20 cellular contexts compared by ENCODE assay signal in the genomic region with DNA sequence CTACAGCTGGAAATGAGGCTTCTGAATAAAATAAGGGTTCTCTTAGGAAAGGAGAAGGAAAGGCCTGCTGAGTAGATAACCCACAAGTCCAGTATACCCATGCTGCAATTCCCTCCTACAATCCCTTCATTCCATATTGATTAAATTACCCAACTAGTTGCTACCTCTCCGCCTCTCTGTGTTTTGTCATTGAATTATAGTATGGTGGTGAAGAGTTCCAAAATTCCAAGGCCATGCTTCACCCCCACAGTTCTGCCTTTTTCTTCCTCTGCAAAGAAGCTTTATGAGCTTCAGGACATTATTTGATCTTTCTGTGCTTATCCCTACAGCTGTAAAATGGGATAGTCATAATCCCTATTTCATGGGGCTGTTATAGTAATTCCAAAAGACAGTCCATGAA.
DNase-seq lines count a peak whose midpoint lies in the region; FAIRE-seq and TF ChIP-seq lines count a peak whose summit lies in the region.
"Had no signal": no experiment of that assay in that cellular context is flagged by ENCODE, and none has a peak within 500 bp of the region (broad histone marks: within the 10 kb centered on the region; RNA-seq: fewer than 3 reads in every experiment).

No MANE protein-coding gene starts in this region.

- 0 out of 2 replicates have a peak, but pooled peaks cover 13% of the 10 kb centered on the region for H3F3A ChIP-seq in GM23248 (ENCODE audit: insufficient read depth)
- peaks cover 10% of the 10 kb centered on the region for H3F3A ChIP-seq in smooth muscle cell (ENCODE audit: low read depth)

- H3K36me3 ChIP-seq in BLaER1 treated with 17β-estradiol and CSF1 and Interleukin-3, amounts not matched to agents 10 nM and 100 nM, result peaks cover 0 to 4% (median 0%) of the 10 kb centered on the region in 11 experiments; a peak in 1 of 22 replicates
- H3K36me3 ChIP-seq in GM23248 (ENCODE audit: low read depth), result no peaks in the 10 kb centered on the region
- no peaks in the 10 kb centered on the region for H3K36me3 ChIP-seq in smooth muscle cell (ENCODE audit: low read depth)
- no peaks in the 10 kb centered on the region for H3K36me3 ChIP-seq in transverse colon
- H3K36me3 ChIP-seq: SJSA1 had no signal

- TF ChIP-seq POLR2A in GM12892 (IDR thresholded peaks at IDR 0.05; ENCODE audit: low read depth, low read length) (no peak), transverse colon (IDR thresholded peaks at IDR 0.05) (no peak)

- FAIRE-seq in GM12892 (lab: Jason Lieb, UNC), result no peak
- FAIRE-seq: D721Med, GM18507, H54, RCC 7860 had no signal

- H3K27me3 ChIP-seq in BLaER1 treated with 17β-estradiol and CSF1 and Interleukin-3, amounts not matched to agents 10 nM and 100 nM, result no peaks in the 10 kb centered on the region
- H3K27me3 ChIP-seq in GM23248 (replicated peaks; ENCODE audit: insufficient read depth) (no peaks in the 10 kb centered on the region), smooth muscle cell (ENCODE audit: low read depth) (no peaks in the 10 kb centered on the region), transverse colon (no peaks in the 10 kb centered on the region)
- H3K27me3 ChIP-seq: SJSA1 had no signal

- H3K4me3 ChIP-seq in BLaER1 treated with 17β-estradiol and CSF1 and Interleukin-3, amounts not matched to agents 10 nM and 100 nM, result no peak overlapping the region
- H3K4me3 ChIP-seq in GM23248, result no peak overlapping the region
- H3K4me3 ChIP-seq in fibroblast of mammary gland (ENCODE audit: control insufficient read depth, low read depth, low read length), result no peak overlapping the region
- no peak overlapping the region for H3K4me3 ChIP-seq in smooth muscle cell
- no peak overlapping the region for H3K4me3 ChIP-seq in transverse colon
- H3K4me3 ChIP-seq: SJSA1 had no signal

- H4K20me1 ChIP-seq in BLaER1 treated with 17β-estradiol and CSF1 and Interleukin-3, amounts not matched to agents 10 nM and 100 nM, result no peaks in the 10 kb centered on the region
- H4K20me1 ChIP-seq in GM23248 (ENCODE audit: insufficient read depth) (no peaks in the 10 kb centered on the region), smooth muscle cell (ENCODE audit: low read depth) (no peaks in the 10 kb centered on the region)

- 33 to 38% methylated on average over 1 of the region's 1 CpG for WGBS in GM23248 (ENCODE audit: low coverage in 1 of 2, low lambda C conversion rate in 2 of 2, missing lambda C conversion rate in 2 of 2), 2 experiments
- 43% methylated on average over 1 of the region's 1 CpG for WGBS in smooth muscle cell (ENCODE audit: low lambda C conversion rate)
- WGBS in transverse colon (ENCODE audit: low coverage in 1 of 2), 2 donors, result 88 to 100% methylated on average over 1 of the region's 1 CpG

- H3K9ac ChIP-seq in BLaER1 treated with 17β-estradiol and CSF1 and Interleukin-3, amounts not matched to agents 10 nM and 100 nM, result peak overlapping the region in 6 of 11 experiments; percentile 33 to 58 (median 42); a peak in 9 of 22 replicates
- H3K9ac ChIP-seq in GM23248, result no peak overlapping the region
- peak overlapping the region; percentile 61 for H3K9ac ChIP-seq in smooth muscle cell (ENCODE audit: low read depth)

- peak; percentile 71 for DNase-seq in GM23248
- DNase-seq in fibroblast of mammary gland (ENCODE audit: low read depth), result peak; percentile 51
- DNase-seq in smooth muscle cell (lab: John Stamatoyannopoulos, UW; ENCODE audit: unreplicated experiment), result no peak
- no peak for DNase-seq in NCI-H524 treated with DMSO at 0.1 percent for 48 hours (lab: John Stamatoyannopoulos, UW)
- DNase-seq in GM12892 (ENCODE audit: insufficient read length), result no peak
- DNase-seq in transverse colon, result no peak
- no peak for DNase-seq in stimulated activated CD4-positive, alpha-beta T cell treated with anti-CD3 and anti-CD28 coated beads, Interleukin-4, amount 100 ng/mL, for 24 hours
- DNase-seq: DMS53, Karpas-422, NCI-H1105 treated with DMSO at 0.1 percent for 48 hours, NCI-H2029 treated with DMSO at 0.1 percent for 48 hours, NCI-H345, NCI-H524, NCI-H82 had no signal

- in situ Hi-C loops in GM23248 (cut with MboI) (no loop called here), transverse colon (cut with MboI; ENCODE audit: low pct_ligation_motif_present in 1 of 4, low pct_unique_long_range_greater_than_20kb in 1 of 4, low sequenced_read_pairs in 3 of 4) (no loop called here)

- peak overlapping the region; percentile 25; the same call in 1 of the 2 replicates for H2AFZ ChIP-seq in GM23248
- no peak overlapping the region for H2AFZ ChIP-seq in smooth muscle cell (ENCODE audit: low read depth)

- peak overlapping the region; percentile 47 to 76 (median 70); a peak in 21 of 22 replicates for H3K4me2 ChIP-seq in BLaER1 treated with 17β-estradiol and CSF1 and Interleukin-3, amounts not matched to agents 10 nM and 100 nM
- H3K4me2 ChIP-seq in GM23248 (ENCODE audit: unreplicated experiment) (peak overlapping the region; percentile 42), smooth muscle cell (peak overlapping the region; percentile 79)

- H3K79me2 ChIP-seq in GM23248 (ENCODE audit: insufficient read depth) (no peaks in the 10 kb centered on the region), smooth muscle cell (ENCODE audit: low read depth) (no peaks in the 10 kb centered on the region)

- H3K9me2 ChIP-seq in GM23248 (ENCODE audit: insufficient read depth), result no peaks in the 10 kb centered on the region

- TF ChIP-seq EP300 in transverse colon (IDR thresholded peaks at IDR 0.05; ENCODE audit: low read depth), result no peak

- no peak for TF ChIP-seq CTCF in fibroblast of mammary gland (conservative IDR thresholded peaks at IDR 0.05; ENCODE audit: control insufficient read depth, insufficient read depth, low read depth, low read length)
- no peak for TF ChIP-seq CTCF in smooth muscle cell (IDR thresholded peaks at IDR 0.05; ENCODE audit: borderline replicate concordance, insufficient read depth, poor library complexity, severe bottlenecking)
- TF ChIP-seq CTCF in transverse colon (IDR thresholded peaks at IDR 0.05), result no peak

- peaks cover 48 to 76% (median 59%) of the 10 kb centered on the region in 10 experiments for H3K4me1 ChIP-seq in BLaER1 treated with 17β-estradiol and CSF1 and Interleukin-3, amounts not matched to agents 10 nM and 100 nM
- H3K4me1 ChIP-seq in GM23248 (ENCODE audit: insufficient read depth) (peaks cover 26% of the 10 kb centered on the region), smooth muscle cell (ENCODE audit: low read depth) (peaks cover 40% of the 10 kb centered on the region), transverse colon (no peaks in the 10 kb centered on the region)
- H3K4me1 ChIP-seq: SJSA1 had no signal

- H3K9me3 ChIP-seq in BLaER1 treated with 17β-estradiol and CSF1 and Interleukin-3, amounts not matched to agents 10 nM and 100 nM (replicated peaks in 1 of 11), result peaks cover 0 to 35% (median 26%) of the 10 kb centered on the region in 11 experiments; a peak in 19 of 22 replicates
- no peaks in the 10 kb centered on the region for H3K9me3 ChIP-seq in GM23248 (ENCODE audit: low read depth)
- H3K9me3 ChIP-seq in smooth muscle cell (replicated peaks; ENCODE audit: low read depth), result no peaks in the 10 kb centered on the region
- no peaks in the 10 kb centered on the region for H3K9me3 ChIP-seq in transverse colon
- H3K9me3 ChIP-seq: SJSA1 had no signal

- intact Hi-C loops in transverse colon (cut with DNase I; ENCODE audit: low total_unique reads), result no loop called here

- peak overlapping the region in 10 of 11 experiments; percentile 61 to 96 (median 74); a peak in 20 of 22 replicates for H3K27ac ChIP-seq in BLaER1 treated with 17β-estradiol and CSF1 and Interleukin-3, amounts not matched to agents 10 nM and 100 nM
- H3K27ac ChIP-seq in GM23248, result peak overlapping the region; percentile 46
- peak overlapping the region; percentile 86 for H3K27ac ChIP-seq in smooth muscle cell (ENCODE audit: low read depth)
- no peak overlapping the region for H3K27ac ChIP-seq in transverse colon
- H3K27ac ChIP-seq: SJSA1 had no signal

Comparison
In these comparisons a context has a peak if more than half of its experiments do, and no peak if none do; other contexts are left out.
1. H3K27ac ChIP-seq: peak in BLaER1 treated with 17β-estradiol and CSF1 and Interleukin-3, amounts not matched to agents 10 nM and 100 nM (10 of 11), GM23248 (single experiment) and smooth muscle cell (single experiment); none in transverse colon (0 of 4).
2. DNase-seq: peak in GM23248 (single experiment) and fibroblast of mammary gland (single experiment); none in smooth muscle cell (single experiment), NCI-H524 treated with DMSO at 0.1 percent for 48 hours (single experiment), GM12892 (single experiment), transverse colon (single experiment) and stimulated activated CD4-positive, alpha-beta T cell treated with anti-CD3 and anti-CD28 coated beads, Interleukin-4, amount 100 ng/mL, for 24 hours (single experiment).
3. Peak in every context shown above with its lines, with median percentiles within 50 percentile points of each other: H3K4me2 ChIP-seq.